1 cellular context compared by ENCODE assay signal in genomic region chr9:91898451-91899433, GRCh38.
A peak's percentile ranks its signal among the peaks of the same experiment; 100 is the strongest.
TF ChIP-seq lines count a peak whose summit lies in the region.

No MANE protein-coding gene starts in this region.

TF ChIP-seq in SK-N-SH treated with all-trans-retinoic acid at 6 μM for 48 hours, 23 proteins besides CTCF, POLR2A, EP300 and RAD21 (continued from another document):
- TF ChIP-seq TCF4 (CRISPR knock-in tag; IDR thresholded peaks at IDR 0.05; ENCODE audit: borderline replicate concordance): 0 out of 2 replicates have a peak, but pooled peaks have one; percentile 30
- no peak for TF ChIP-seq BACH2 (CRISPR knock-in tag; IDR thresholded peaks at IDR 0.05; ENCODE audit: borderline replicate concordance)
- no peak for TF ChIP-seq ZFP3 (CRISPR knock-in tag; IDR thresholded peaks at IDR 0.05)
- no peak for TF ChIP-seq ARNTL (CRISPR knock-in tag; IDR thresholded peaks at IDR 0.05; ENCODE audit: borderline replicate concordance, low read depth)
- no peak for TF ChIP-seq TSHZ2 (CRISPR knock-in tag; IDR thresholded peaks at IDR 0.05)
- 0 out of 2 replicates have a peak, but pooled peaks have one; percentile 45 for TF ChIP-seq ZNF70 (CRISPR knock-in tag; IDR thresholded peaks at IDR 0.05)
- TF ChIP-seq ZC3H10 (CRISPR knock-in tag; IDR thresholded peaks at IDR 0.05): no peak
- TF ChIP-seq OSR1 (CRISPR knock-in tag; IDR thresholded peaks at IDR 0.05): no peak
